ENCODE assay signal across 7 cellular contexts in genomic region chr22:45317551-45318167, GRCh38. TPM values are rescaled to one million over a fixed set of nuclear protein-coding genes. Genes with fewer than 3 reads are reported as not detected.
DNase-seq lines count a peak whose midpoint lies in the region; TF ChIP-seq lines count a peak whose summit lies in the region.

No MANE protein-coding gene starts in this region.

- no peak for TF ChIP-seq CTCF in GM13977 (IDR thresholded peaks at IDR 0.05; ENCODE audit: extremely low read depth, insufficient read depth, missing control alignments)

- H3K4me1 ChIP-seq in SJSA1 (replicated peaks) (peaks cover 45% of the 10 kb centered on the region), muscle layer of colon (ENCODE audit: insufficient read depth, low read length) (peaks cover 26% of the 10 kb centered on the region)

- H3K9me3 ChIP-seq in SJSA1 (replicated peaks) (no peaks in the 10 kb centered on the region), muscle layer of colon (ENCODE audit: low read length) (no peaks in the 10 kb centered on the region)

- H3K27ac ChIP-seq in SJSA1: peak overlapping the region; percentile 90
- H3K27ac ChIP-seq in muscle layer of colon (ENCODE audit: low read depth, low read length): peak overlapping the region; percentile 84

- H3K9ac ChIP-seq in muscle layer of colon (ENCODE audit: low read length): no peak overlapping the region

- H3K27me3 ChIP-seq in SJSA1 (replicated peaks) (no peaks in the 10 kb centered on the region), muscle layer of colon (ENCODE audit: control insufficient read depth in 1 of 2, insufficient read depth in 2 of 2, low read length in 2 of 2) (no peaks in the 10 kb centered on the region)

- peaks cover 15% of the 10 kb centered on the region for H3K36me3 ChIP-seq in SJSA1
- peaks cover 5% of the 10 kb centered on the region for H3K36me3 ChIP-seq in muscle layer of colon (ENCODE audit: insufficient read depth, low read length)

- H3K4me3 ChIP-seq in SJSA1 (no peak overlapping the region), muscle layer of colon (ENCODE audit: low read depth in 1 of 2, low read length in 2 of 2) (peak overlapping the region in 1 of 2 donors; percentile 1)

- in situ Hi-C loops in GM13977 (cut with MboI; ENCODE audit: low pct_unique_long_range_greater_than_20kb, low sequenced_read_pairs, unreplicated experiment): no loop called here

- DNase-seq in GOT3 (lab: John Stamatoyannopoulos, UW): peak; percentile 24
- DNase-seq in SJSA1 (ENCODE audit: low read depth in 1 of 2, low spot score in 2 of 2): peak; percentile 64 to 77
- peak; percentile 29 for DNase-seq in effector CD4-positive, alpha-beta T cell
- no peak for DNase-seq in NCI-H1694 treated with DMSO at 0.1 percent for 48 hours (lab: John Stamatoyannopoulos, UW)
- no peak for DNase-seq in NCI-H1105 (lab: John Stamatoyannopoulos, UW)
- no peak for DNase-seq in GM13977 (ENCODE audit: low spot score)

RNA-seq across cellular contexts. Expression of gene FAM118A, which starts 7.9 kb away (rescaled TPM):
- 19.8 and 21.1 TPM in 2 replicates for total RNA-seq in SJSA1 (2014; rRNA removed; shearing (Covaris generic))

RNA-seq across cellular contexts. Expression of gene UPK3A, which starts 32.9 kb away (rescaled TPM):
- total RNA-seq in SJSA1 (2014; rRNA removed; shearing (Covaris generic)): not detected in 2 replicates

Comparison
In these comparisons a context has a peak if more than half of its experiments do, and no peak if none do; other contexts are left out.
1. DNase-seq: peak in GOT3 (single experiment), SJSA1 (2 of 2) and effector CD4-positive, alpha-beta T cell (single experiment); none in NCI-H1694 treated with DMSO at 0.1 percent for 48 hours (single experiment), NCI-H1105 (single experiment) and GM13977 (single experiment).